ENCODE assay signal across 1 cellular context in genomic region chr1:198904356-198904755, GRCh38.
TF ChIP-seq lines count a peak whose summit lies in the region.

No MANE protein-coding gene starts in this region.

TF ChIP-seq in IMR-90, 13 proteins besides CTCF, POLR2A, EP300 and RAD21:
- TF ChIP-seq NFE2L2 (IDR thresholded peaks at IDR 0.05; ENCODE audit: low read depth, low read length) (no peak), SMC3 (IDR thresholded peaks at IDR 0.05; ENCODE audit: low read depth, low read length) (no peak), ELK1 (IDR thresholded peaks at IDR 0.05; ENCODE audit: borderline replicate concordance, low read depth, low read length) (no peak), CEBPB (IDR thresholded peaks at IDR 0.05; ENCODE audit: low read depth, low read length) (peak; percentile 82), MAFK (IDR thresholded peaks at IDR 0.05; ENCODE audit: low read depth, low read length) (no peak), RCOR1 (IDR thresholded peaks at IDR 0.05; ENCODE audit: insufficient replicate concordance, low read length) (no peak), FOS (IDR thresholded peaks at IDR 0.05; ENCODE audit: low read depth, low read length) (no peak)
